21 cellular contexts compared by ENCODE assay signal in the genomic region with DNA sequence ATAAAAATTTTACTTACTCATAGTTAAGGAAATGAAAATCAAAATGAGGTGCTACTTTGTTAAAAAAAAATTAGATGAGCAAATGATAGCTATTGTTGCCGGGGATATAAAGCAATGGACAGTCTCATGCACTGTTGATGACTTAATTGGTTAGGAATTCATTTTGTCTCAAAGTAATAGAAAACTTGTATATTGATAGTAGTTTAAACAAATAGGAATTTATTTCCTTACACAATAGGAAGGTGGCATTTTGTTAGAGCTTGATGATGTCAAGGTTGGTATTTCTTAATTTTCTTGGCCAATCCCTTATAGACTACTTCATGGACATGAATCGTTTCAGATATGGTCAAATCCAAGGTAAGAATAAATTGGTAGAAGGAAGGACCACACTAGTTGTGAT. TPM values are rescaled to one million over a fixed set of nuclear protein-coding genes. Genes with fewer than 3 reads are reported as not detected.
DNase-seq lines count a peak whose midpoint lies in the region; ATAC-seq and TF ChIP-seq lines count a peak whose summit lies in the region.
"Had no signal": no experiment of that assay in that cellular context is flagged by ENCODE, and none has a peak within 500 bp of the region (broad histone marks: within the 10 kb centered on the region; RNA-seq: fewer than 3 reads in every experiment).

No MANE protein-coding gene starts in this region.

- peak overlapping the region; percentile 30 for H3K4me3 Mint-ChIP-seq in activated naive CD4-positive, alpha-beta T cell treated with anti-CD3 and anti-CD28 coated beads, Interleukin-2, amount 50 U/mL, for 24 hours
- no peak overlapping the region for H3K4me3 Mint-ChIP-seq in activated naive CD4-positive, alpha-beta T cell treated with anti-CD3 and anti-CD28 coated beads, Interleukin-2, amount 10 ng/mL, durations not matched to agents 7 days and 5 days
- no peak overlapping the region for H3K4me3 Mint-ChIP-seq in stimulated activated effector memory CD8-positive, alpha-beta T cell treated with anti-CD3 and anti-CD28 coated beads, Interleukin-12 subunit alpha, Interleukin-12 subunit beta, amount 100 ng/mL, for 72 hours
- H3K4me3 Mint-ChIP-seq: activated naive CD4-positive, alpha-beta T cell treated with anti-CD3 and anti-CD28 coated beads for 36 hours; CD14-positive monocyte; nephron progenitor cell; type B pancreatic cell had no signal

- H3K4me2 ChIP-seq in fibroblast of lung (ENCODE audit: extremely low read depth, insufficient read depth, low read length) = no peak overlapping the region
- H3K4me2 ChIP-seq: smooth muscle cell had no signal

- no peak overlapping the region for H3K4me3 ChIP-seq in RWPE2 (ENCODE audit: severe bottlenecking)
- H3K4me3 ChIP-seq in fibroblast of lung (replicated peaks in 1 of 4; ENCODE audit: control extremely low read depth in 1 of 4, insufficient read depth in 1 of 4, low read depth in 3 of 4, low read length in 4 of 4) = no peak overlapping the region
- H3K4me3 ChIP-seq: body of pancreas, left lung, smooth muscle cell had no signal

- peaks cover 2% of the 10 kb centered on the region for H4K20me1 ChIP-seq in fibroblast of lung (ENCODE audit: control insufficient read depth, extremely low read depth, insufficient read depth, low read length)

- H3K27ac ChIP-seq in RWPE2 (ENCODE audit: poor library complexity, severe bottlenecking) = peak overlapping the region; percentile 41
- no peak overlapping the region for H3K27ac ChIP-seq in fibroblast of lung (ENCODE audit: insufficient read depth, low read length)
- H3K27ac ChIP-seq: body of pancreas, left lung, VCaP had no signal

- peak overlapping the region; percentile 91 for H3K27ac Mint-ChIP-seq in activated naive CD4-positive, alpha-beta T cell treated with anti-CD3 and anti-CD28 coated beads, Interleukin-2, amount 50 U/mL, for 24 hours
- H3K27ac Mint-ChIP-seq in activated naive CD4-positive, alpha-beta T cell treated with anti-CD3 and anti-CD28 coated beads, Interleukin-2, amount 10 ng/mL, durations not matched to agents 7 days and 5 days = no peak overlapping the region
- no peak overlapping the region for H3K27ac Mint-ChIP-seq in stimulated activated effector memory CD8-positive, alpha-beta T cell treated with anti-CD3 and anti-CD28 coated beads, Interleukin-12 subunit alpha, Interleukin-12 subunit beta, amount 100 ng/mL, for 72 hours
- H3K27ac Mint-ChIP-seq: activated naive CD4-positive, alpha-beta T cell treated with anti-CD3 and anti-CD28 coated beads for 36 hours; nephron progenitor cell; type B pancreatic cell had no signal

- H3K79me2 ChIP-seq in fibroblast of lung (ENCODE audit: control insufficient read depth, insufficient read depth, low read length) = peaks cover 79% of the 10 kb centered on the region

- no peaks in the 10 kb centered on the region for H3K9me3 ChIP-seq in RWPE2 (ENCODE audit: severe bottlenecking)
- no peaks in the 10 kb centered on the region for H3K9me3 ChIP-seq in fibroblast of lung (ENCODE audit: control insufficient read depth, insufficient read depth, low read depth, low read length)
- H3K9me3 ChIP-seq: body of pancreas, left lung had no signal

- peaks cover 74% of the 10 kb centered on the region for H3K4me1 Mint-ChIP-seq in activated naive CD4-positive, alpha-beta T cell treated with anti-CD3 and anti-CD28 coated beads, Interleukin-2, amount 50 U/mL, for 24 hours
- H3K4me1 Mint-ChIP-seq in activated naive CD4-positive, alpha-beta T cell treated with anti-CD3 and anti-CD28 coated beads, Interleukin-2, amount 10 ng/mL, durations not matched to agents 7 days and 5 days = peaks cover 38% of the 10 kb centered on the region
- H3K4me1 Mint-ChIP-seq in stimulated activated effector memory CD8-positive, alpha-beta T cell treated with anti-CD3 and anti-CD28 coated beads, Interleukin-12 subunit alpha, Interleukin-12 subunit beta, amount 100 ng/mL, for 72 hours = peaks cover 51% of the 10 kb centered on the region

- ATAC-seq in RWPE2 (ENCODE audit: low read depth) (peak; percentile 66), GM21381 (IDR thresholded peaks at IDR 0.05; ENCODE audit: unreplicated experiment) (no peak), HG02610 (IDR thresholded peaks at IDR 0.05; ENCODE audit: unreplicated experiment) (no peak)
- no peak for ATAC-seq in stimulated activated effector memory CD8-positive, alpha-beta T cell treated with anti-CD3 and anti-CD28 coated beads, Interleukin-12 subunit alpha, Interleukin-12 subunit beta, amount 100 ng/mL, for 72 hours
- ATAC-seq: body of pancreas, left lung had no signal

- no peak overlapping the region for H2AFZ ChIP-seq in fibroblast of lung (ENCODE audit: low read length)

- no peaks in the 10 kb centered on the region for H3K27me3 Mint-ChIP-seq in activated naive CD4-positive, alpha-beta T cell treated with anti-CD3 and anti-CD28 coated beads, Interleukin-2, amount 50 U/mL, for 24 hours
- H3K27me3 Mint-ChIP-seq in activated naive CD4-positive, alpha-beta T cell treated with anti-CD3 and anti-CD28 coated beads, Interleukin-2, amount 10 ng/mL, durations not matched to agents 7 days and 5 days = no peaks in the 10 kb centered on the region
- H3K27me3 Mint-ChIP-seq: type B pancreatic cell had no signal

- H3K9ac ChIP-seq in fibroblast of lung (ENCODE audit: insufficient read depth, low read length) = no peak overlapping the region

- peaks cover 40% of the 10 kb centered on the region for H3K4me1 ChIP-seq in RWPE2 (ENCODE audit: insufficient read depth, poor library complexity, severe bottlenecking)
- no peaks in the 10 kb centered on the region for H3K4me1 ChIP-seq in fibroblast of lung (ENCODE audit: control insufficient read depth, extremely low read depth, insufficient read depth, low read length)

- TF ChIP-seq CTCF in RWPE2 (IDR thresholded peaks at IDR 0.05; ENCODE audit: poor library complexity, severe bottlenecking) (no peak), fibroblast of lung (conservative IDR thresholded peaks at IDR 0.05 in 1 of 2, IDR thresholded peaks at IDR 0.05 in 1 of 2; ENCODE audit: low read depth in 1 of 2, low read length in 2 of 2) (no peak)

- no peak for DNase-seq in activated naive CD4-positive, alpha-beta T cell treated with anti-CD3 and anti-CD28 coated beads, Interleukin-2, amount 10 ng/mL, durations not matched to agents 7 days and 5 days
- DNase-seq in RWPE2 (ENCODE audit: low spot score) (no peak), fibroblast of lung (ENCODE audit: low read depth in 2 of 2) (peak; percentile 19 to 58), GOT3 (lab: John Stamatoyannopoulos, UW) (no peak)
- no peak for DNase-seq in stimulated activated effector memory CD8-positive, alpha-beta T cell treated with anti-CD3 and anti-CD28 coated beads, Interleukin-12 subunit alpha, Interleukin-12 subunit beta, amount 100 ng/mL, for 72 hours (ENCODE audit: low spot score in 2 of 2)
- DNase-seq: activated CD4-positive, alpha-beta T cell treated with anti-CD3 and anti-CD28 coated beads, Interleukin-2, amount 50 U/mL, for 1 hour; activated naive CD4-positive, alpha-beta T cell treated with anti-CD3 and anti-CD28 coated beads for 36 hours; body of pancreas; cortex of kidney; DMS53; left lung; NCI-H1436; nephron progenitor cell; stimulated activated CD4-positive, alpha-beta T cell treated with anti-CD3 and anti-CD28 coated beads, Interleukin-4, amount 100 ng/mL, for 24 hours had no signal

- CTCF ChIA-PET in activated naive CD4-positive, alpha-beta T cell treated with anti-CD3 and anti-CD28 coated beads, Interleukin-2, amount 10 ng/mL, durations not matched to agents 7 days and 5 days (lab: Charles Lee) = no interaction called here

- H3K9me3 Mint-ChIP-seq in activated naive CD4-positive, alpha-beta T cell treated with anti-CD3 and anti-CD28 coated beads, Interleukin-2, amount 50 U/mL, for 24 hours = no peaks in the 10 kb centered on the region
- H3K9me3 Mint-ChIP-seq in activated naive CD4-positive, alpha-beta T cell treated with anti-CD3 and anti-CD28 coated beads, Interleukin-2, amount 10 ng/mL, durations not matched to agents 7 days and 5 days = no peaks in the 10 kb centered on the region
- no peaks in the 10 kb centered on the region for H3K9me3 Mint-ChIP-seq in stimulated activated effector memory CD8-positive, alpha-beta T cell treated with anti-CD3 and anti-CD28 coated beads, Interleukin-12 subunit alpha, Interleukin-12 subunit beta, amount 100 ng/mL, for 72 hours
- H3K9me3 Mint-ChIP-seq: activated naive CD4-positive, alpha-beta T cell treated with anti-CD3 and anti-CD28 coated beads for 36 hours; CD14-positive monocyte; nephron progenitor cell; type B pancreatic cell had no signal

- H3K36me3 Mint-ChIP-seq in activated naive CD4-positive, alpha-beta T cell treated with anti-CD3 and anti-CD28 coated beads, Interleukin-2, amount 50 U/mL, for 24 hours = peaks cover 19% of the 10 kb centered on the region
- peaks cover 27% of the 10 kb centered on the region for H3K36me3 Mint-ChIP-seq in activated naive CD4-positive, alpha-beta T cell treated with anti-CD3 and anti-CD28 coated beads, Interleukin-2, amount 10 ng/mL, durations not matched to agents 7 days and 5 days
- H3K36me3 Mint-ChIP-seq in stimulated activated effector memory CD8-positive, alpha-beta T cell treated with anti-CD3 and anti-CD28 coated beads, Interleukin-12 subunit alpha, Interleukin-12 subunit beta, amount 100 ng/mL, for 72 hours = peaks cover 73% of the 10 kb centered on the region

- peaks cover 59% of the 10 kb centered on the region for H3K36me3 ChIP-seq in RWPE2 (ENCODE audit: low read depth)
- H3K36me3 ChIP-seq in fibroblast of lung (ENCODE audit: control insufficient read depth, insufficient read depth, low read length) = peaks cover 3% of the 10 kb centered on the region

- H3K27me3 ChIP-seq in RWPE2 (ENCODE audit: insufficient read depth, poor library complexity, severe bottlenecking) (no peaks in the 10 kb centered on the region), fibroblast of lung (ENCODE audit: control insufficient read depth, insufficient read depth, low read length) (no peaks in the 10 kb centered on the region)
- H3K27me3 ChIP-seq: body of pancreas, left lung had no signal

RNA-seq across cellular contexts. Expression of gene PRPF39, which starts 7.8 kb away (rescaled TPM):
- 28.4 and 29.0 TPM in 2 replicates for total RNA-seq in fibroblast of lung
- 21.3 and 28.5 TPM in 2 replicates for polyA plus RNA-seq in fibroblast of lung
- 11.8 and 16.3 TPM in 2 replicates for polyA plus RNA-seq in fibroblast of lung (2012)
- polyA minus RNA-seq in fibroblast of lung (ENCODE audit: low replicate concordance) = 1.5 and 8.7 TPM in 2 replicates

RNA-seq across cellular contexts. Expression of gene FKBP3, which starts 42.6 kb away (rescaled TPM):
- 27.7 and 29.1 TPM in 2 replicates for total RNA-seq in fibroblast of lung
- polyA plus RNA-seq in fibroblast of lung = 101 and 117 TPM in 2 replicates
- polyA plus RNA-seq in fibroblast of lung (2012) = 95.0 and 102 TPM in 2 replicates
- polyA minus RNA-seq in fibroblast of lung (ENCODE audit: low replicate concordance) = 0.30 TPM in 1 of 2 replicates, not detected in the other

RNA-seq across cellular contexts. Expression of gene FANCM, which starts 44.0 kb away (rescaled TPM):
- 3.1 and 4.3 TPM in 2 replicates for total RNA-seq in fibroblast of lung
- polyA plus RNA-seq in fibroblast of lung = 2.2 and 3.5 TPM in 2 replicates
- polyA plus RNA-seq in fibroblast of lung (2012) = 1.5 and 2.3 TPM in 2 replicates
- polyA minus RNA-seq in fibroblast of lung (ENCODE audit: low replicate concordance) = 0.94 and 4.9 TPM in 2 replicates

Comparison
In these comparisons a context has a peak if more than half of its experiments do, and no peak if none do; other contexts are left out.
1. DNase-seq: peak in fibroblast of lung (2 of 2); none in activated naive CD4-positive, alpha-beta T cell treated with anti-CD3 and anti-CD28 coated beads, Interleukin-2, amount 10 ng/mL, durations not matched to agents 7 days and 5 days (single experiment), RWPE2 (single experiment), stimulated activated effector memory CD8-positive, alpha-beta T cell treated with anti-CD3 and anti-CD28 coated beads, Interleukin-12 subunit alpha, Interleukin-12 subunit beta, amount 100 ng/mL, for 72 hours (0 of 2) and GOT3 (single experiment).